23 cellular contexts compared by ENCODE assay signal in the genomic region with DNA sequence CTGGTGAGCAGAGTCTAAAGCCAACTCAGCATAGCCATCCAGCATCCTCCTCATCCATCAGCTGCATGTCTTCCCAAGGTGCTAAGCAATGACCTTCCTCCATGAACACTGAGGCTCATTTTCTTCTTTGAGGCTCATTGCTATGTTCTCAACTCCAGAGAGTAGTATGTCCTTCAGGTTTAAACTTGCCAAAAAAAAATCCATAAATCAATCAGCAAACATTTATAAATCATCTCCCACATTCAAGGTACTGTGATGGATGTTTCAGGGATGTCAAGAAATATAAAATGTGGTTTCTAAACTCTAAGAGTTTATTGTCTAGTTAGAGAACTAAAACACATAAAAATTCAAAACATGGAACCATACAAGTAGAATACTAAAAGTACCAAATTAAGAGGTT.
"Had no signal": no experiment of that assay in that cellular context is flagged by ENCODE, and none has a peak within 500 bp of the region (broad histone marks: within the 10 kb centered on the region; RNA-seq: fewer than 3 reads in every experiment).

No MANE protein-coding gene starts in this region.

- ATAC-seq: activated CD8-positive, alpha-beta memory T cell treated with anti-CD3 and anti-CD28 coated beads, Interleukin-2, amount 10 ng/mL, durations not matched to agents 7 days and 5 days; PC-3 had no signal

- DNase-seq: activated B cell treated with CpG ODN at 0.5 μM for 24 hours; activated CD4-positive, alpha-beta T cell treated with anti-CD3 and anti-CD28 coated beads for 1 hour; activated CD4-positive, alpha-beta T cell treated with anti-CD3 and anti-CD28 coated beads, Interleukin-2, amount 10 ng/mL, durations not matched to agents 24 days and 14 days; activated CD4-positive, alpha-beta T cell treated with anti-CD3 and anti-CD28 coated beads, Interleukin-2, amount 50 U/mL, for 48 hours; activated CD8-positive, alpha-beta memory T cell treated with anti-CD3 and anti-CD28 coated beads, Interleukin-2, amount 10 ng/mL, durations not matched to agents 7 days and 5 days; activated effector memory CD4-positive, alpha-beta T cell treated with Interleukin-2 at 50 U/mL for 16 hours; activated naive CD4-positive, alpha-beta T cell; activated T-cell treated with anti-CD3 and anti-CD28 coated beads, Interleukin-2, amount 50 U/mL, for 24 hours; amygdala; Kasumi-1; NCI-H1105 treated with DMSO at 0.1 percent for 48 hours; NCI-H1436 treated with DMSO at 0.1 percent for 48 hours; NCI-H187; NCI-H2081; NCI-H510A treated with DMSO at 0.1 percent for 48 hours; PC-3; SIG-M5; T-helper 2 cell; T1000 had no signal

- H3K27me3 Mint-ChIP-seq: activated B cell treated with CpG ODN at 0.5 μM for 24 hours; activated CD4-positive, alpha-beta T cell treated with anti-CD3 and anti-CD28 coated beads, Interleukin-2, amount 10 ng/mL, durations not matched to agents 24 days and 14 days; activated CD8-positive, alpha-beta memory T cell treated with anti-CD3 and anti-CD28 coated beads, Interleukin-2, amount 10 ng/mL, durations not matched to agents 7 days and 5 days; activated naive CD8-positive, alpha-beta T cell; activated T-cell treated with anti-CD3 and anti-CD28 coated beads, Interleukin-2, amount 50 U/mL, for 24 hours; central memory CD8-positive, alpha-beta T cell had no signal

- H3K9me3 Mint-ChIP-seq: activated B cell treated with CpG ODN at 0.5 μM for 24 hours; activated T-cell treated with anti-CD3 and anti-CD28 coated beads, Interleukin-2, amount 50 U/mL, for 24 hours; activated T-helper 1 cell treated with anti-CD3 and anti-CD28 coated beads, Interleukin-12 subunit alpha, Interleukin-12 subunit beta, Interleukin-2, Interleukin-4 antibody, amounts not matched to agents 30 ng/mL and 10 ng/mL and 1 ng/mL, durations not matched to agents 14 hours and 24 hours and 36 hours; central memory CD8-positive, alpha-beta T cell had no signal

- H3K36me3 Mint-ChIP-seq: activated naive CD8-positive, alpha-beta T cell; brain had no signal

- H3K27ac Mint-ChIP-seq: activated B cell treated with CpG ODN at 0.5 μM for 24 hours; activated CD8-positive, alpha-beta memory T cell treated with anti-CD3 and anti-CD28 coated beads, Interleukin-2, amount 10 ng/mL, durations not matched to agents 7 days and 5 days; activated T-cell treated with anti-CD3 and anti-CD28 coated beads, Interleukin-2, amount 50 U/mL, for 24 hours; activated T-helper 1 cell treated with anti-CD3 and anti-CD28 coated beads, Interleukin-12 subunit alpha, Interleukin-12 subunit beta, Interleukin-2, Interleukin-4 antibody, amounts not matched to agents 30 ng/mL and 10 ng/mL and 1 ng/mL, durations not matched to agents 14 hours and 24 hours and 36 hours; brain had no signal

- H3K4me3 Mint-ChIP-seq: activated B cell treated with CpG ODN at 0.5 μM for 24 hours; activated CD4-positive, alpha-beta T cell treated with anti-CD3 and anti-CD28 coated beads, Interleukin-2, amount 10 ng/mL, durations not matched to agents 24 days and 14 days; activated CD8-positive, alpha-beta memory T cell treated with anti-CD3 and anti-CD28 coated beads, Interleukin-2, amount 10 ng/mL, durations not matched to agents 7 days and 5 days; activated naive CD8-positive, alpha-beta T cell; activated T-cell treated with anti-CD3 and anti-CD28 coated beads, Interleukin-2, amount 50 U/mL, for 24 hours; activated T-helper 1 cell treated with anti-CD3 and anti-CD28 coated beads, Interleukin-12 subunit alpha, Interleukin-12 subunit beta, Interleukin-2, Interleukin-4 antibody, amounts not matched to agents 30 ng/mL and 10 ng/mL and 1 ng/mL, durations not matched to agents 14 hours and 24 hours and 36 hours; brain; central memory CD8-positive, alpha-beta T cell had no signal
